ENCODE assay signal across 19 cellular contexts in genomic region chr2:198973181-198973580, GRCh38.
"Had no signal": no experiment of that assay in that cellular context is flagged by ENCODE, and none has a peak within 500 bp of the region (broad histone marks: within the 10 kb centered on the region; RNA-seq: fewer than 3 reads in every experiment).

No MANE protein-coding gene starts in this region.

- DNase-seq: activated CD4-positive, alpha-beta T cell treated with anti-CD3 and anti-CD28 coated beads for 48 hours; activated CD4-positive, CD25-positive, alpha-beta regulatory T cell; activated CD8-positive, alpha-beta T cell treated with anti-CD3 and anti-CD28 coated beads for 36 hours; activated naive CD4-positive, alpha-beta T cell; activated T-cell treated with anti-CD3 and anti-CD28 coated beads, Interleukin-2, amount 50 U/mL, for 1 hour; anterior cingulate cortex; caudate nucleus; dorsolateral prefrontal cortex; heart left ventricle; kidney glomerular epithelial cell; left ventricle myocardium inferior; nephron progenitor cell; stimulated activated CD4-positive, alpha-beta T cell treated with anti-CD3 and anti-CD28 coated beads, Interleukin-12 subunit alpha, Interleukin-12 subunit beta, amount 100 ng/mL, for 4 hours; stimulated activated CD4-positive, alpha-beta T cell treated with anti-CD3 and anti-CD28 coated beads, Interleukin-1b, Interleukin-23, amount 100 ng/mL, for 48 hours; stimulated activated CD8-positive, alpha-beta memory T cell treated with anti-CD3 and anti-CD28 coated beads, Interleukin-4, amount 100 ng/mL, for 48 hours; stimulated activated naive CD4-positive, alpha-beta T cell; T-helper 9 cell; upper lobe of right lung had no signal

- ATAC-seq: activated CD8-positive, alpha-beta T cell treated with anti-CD3 and anti-CD28 coated beads for 36 hours; activated T-helper 17 cell treated with anti-CD3 and anti-CD28 coated beads, Interleukin-2, amount 50 U/mL, for 72 hours; heart left ventricle; upper lobe of right lung had no signal
